Comparison of ENCODE assay signal across 16 cellular contexts in genomic region chr6:6657820-6658217, GRCh38.
DNase-seq lines count a peak whose midpoint lies in the region; ATAC-seq and TF ChIP-seq lines count a peak whose summit lies in the region.
"Had no signal": no experiment of that assay in that cellular context is flagged by ENCODE, and none has a peak within 500 bp of the region (broad histone marks: within the 10 kb centered on the region; RNA-seq: fewer than 3 reads in every experiment).

No MANE protein-coding gene starts in this region.

- H3K27me3 ChIP-seq in dorsolateral prefrontal cortex: no peaks in the 10 kb centered on the region
- no peaks in the 10 kb centered on the region for H3K27me3 ChIP-seq in transverse colon

- peaks cover 49% of the 10 kb centered on the region for H3K36me3 Mint-ChIP-seq in activated naive CD4-positive, alpha-beta T cell treated with anti-CD3 and anti-CD28 coated beads, Interleukin-2, amount 10 ng/mL, durations not matched to agents 7 days and 5 days
- H3K36me3 Mint-ChIP-seq in activated naive CD8-positive, alpha-beta T cell treated with anti-CD3 and anti-CD28 coated beads for 36 hours: peaks cover 28% of the 10 kb centered on the region
- peaks cover 36% of the 10 kb centered on the region for H3K36me3 Mint-ChIP-seq in stimulated activated memory B cell treated with anti-CD40 and anti-IgM and Interleukin-4, amounts not matched to agents 10 μg/mL and 1 μg/mL and 100 μg/mL, for 72 hours

- TF ChIP-seq EP300 in transverse colon (IDR thresholded peaks at IDR 0.05; ENCODE audit: low read depth): no peak

- WGBS in transverse colon (ENCODE audit: low coverage in 1 of 2), 2 donors: 86 to 100% methylated on average over 1 of the region's 1 CpG

- H3K36me3 ChIP-seq in transverse colon: no peaks in the 10 kb centered on the region

- no peak for TF ChIP-seq POLR2A in transverse colon (IDR thresholded peaks at IDR 0.05)

- peaks cover 6% of the 10 kb centered on the region for H3K27me3 Mint-ChIP-seq in activated naive CD4-positive, alpha-beta T cell treated with anti-CD3 and anti-CD28 coated beads, Interleukin-2, amount 10 ng/mL, durations not matched to agents 7 days and 5 days
- H3K27me3 Mint-ChIP-seq in activated naive CD8-positive, alpha-beta T cell treated with anti-CD3 and anti-CD28 coated beads for 36 hours: no peaks in the 10 kb centered on the region
- H3K27me3 Mint-ChIP-seq in stimulated activated memory B cell treated with anti-CD40 and anti-IgM and Interleukin-4, amounts not matched to agents 10 μg/mL and 1 μg/mL and 100 μg/mL, for 72 hours: no peaks in the 10 kb centered on the region

- intact Hi-C loops in dorsolateral prefrontal cortex (cut with DNase I) (no loop called here), transverse colon (cut with DNase I; ENCODE audit: low total_unique reads) (no loop called here)

- ATAC-seq in stimulated activated memory B cell treated with anti-CD40 and anti-IgM and Interleukin-4, amounts not matched to agents 10 μg/mL and 1 μg/mL and 100 μg/mL, for 72 hours: no peak
- ATAC-seq: stimulated activated naive CD8-positive, alpha-beta T cell treated with anti-CD3 and anti-CD28 coated beads, Interleukin-15, Interleukin-2, amounts not matched to agents 100 U/mL and 50 U/mL, for 24 hours had no signal

- H3K4me3 ChIP-seq in dorsolateral prefrontal cortex: no peak overlapping the region
- H3K4me3 ChIP-seq in transverse colon: no peak overlapping the region

- H3K27ac ChIP-seq in dorsolateral prefrontal cortex (peak overlapping the region in 7 of 59 donors; percentile 2 to 69 (median 49)), transverse colon (no peak overlapping the region)

- H3K4me1 Mint-ChIP-seq in activated naive CD4-positive, alpha-beta T cell treated with anti-CD3 and anti-CD28 coated beads, Interleukin-2, amount 10 ng/mL, durations not matched to agents 7 days and 5 days: peaks cover 100% of the 10 kb centered on the region
- peaks cover 82% of the 10 kb centered on the region for H3K4me1 Mint-ChIP-seq in activated naive CD8-positive, alpha-beta T cell treated with anti-CD3 and anti-CD28 coated beads for 36 hours
- H3K4me1 Mint-ChIP-seq in stimulated activated memory B cell treated with anti-CD40 and anti-IgM and Interleukin-4, amounts not matched to agents 10 μg/mL and 1 μg/mL and 100 μg/mL, for 72 hours: peaks cover 51% of the 10 kb centered on the region

- in situ Hi-C loops in transverse colon (cut with MboI; ENCODE audit: low pct_ligation_motif_present in 1 of 4, low pct_unique_long_range_greater_than_20kb in 1 of 4, low sequenced_read_pairs in 3 of 4): loop anchor here in 1 of 4 donors (25.0 kb wide), 1 partner anchor 954 kb away; no protein-coding TSS in a partner anchor

- H3K27ac Mint-ChIP-seq in activated naive CD4-positive, alpha-beta T cell treated with anti-CD3 and anti-CD28 coated beads, Interleukin-2, amount 10 ng/mL, durations not matched to agents 7 days and 5 days: peak overlapping the region; percentile 96
- H3K27ac Mint-ChIP-seq in activated naive CD8-positive, alpha-beta T cell treated with anti-CD3 and anti-CD28 coated beads for 36 hours: peak overlapping the region; percentile 97
- H3K27ac Mint-ChIP-seq in stimulated activated memory B cell treated with anti-CD40 and anti-IgM and Interleukin-4, amounts not matched to agents 10 μg/mL and 1 μg/mL and 100 μg/mL, for 72 hours: peak overlapping the region; percentile 73

- peaks cover 9% of the 10 kb centered on the region for H3K9me3 Mint-ChIP-seq in activated naive CD4-positive, alpha-beta T cell treated with anti-CD3 and anti-CD28 coated beads, Interleukin-2, amount 10 ng/mL, durations not matched to agents 7 days and 5 days
- H3K9me3 Mint-ChIP-seq in activated naive CD8-positive, alpha-beta T cell treated with anti-CD3 and anti-CD28 coated beads for 36 hours: peaks cover 9% of the 10 kb centered on the region
- no peaks in the 10 kb centered on the region for H3K9me3 Mint-ChIP-seq in stimulated activated memory B cell treated with anti-CD40 and anti-IgM and Interleukin-4, amounts not matched to agents 10 μg/mL and 1 μg/mL and 100 μg/mL, for 72 hours

- no peak overlapping the region for H3K4me3 Mint-ChIP-seq in activated naive CD4-positive, alpha-beta T cell treated with anti-CD3 and anti-CD28 coated beads, Interleukin-2, amount 10 ng/mL, durations not matched to agents 7 days and 5 days
- H3K4me3 Mint-ChIP-seq in activated naive CD8-positive, alpha-beta T cell treated with anti-CD3 and anti-CD28 coated beads for 36 hours: no peak overlapping the region
- H3K4me3 Mint-ChIP-seq in stimulated activated memory B cell treated with anti-CD40 and anti-IgM and Interleukin-4, amounts not matched to agents 10 μg/mL and 1 μg/mL and 100 μg/mL, for 72 hours: no peak overlapping the region
- H3K4me3 Mint-ChIP-seq: H9 had no signal

- no peaks in the 10 kb centered on the region for H3K9me3 ChIP-seq in transverse colon

- no peak for DNase-seq in activated naive CD4-positive, alpha-beta T cell treated with anti-CD3 and anti-CD28 coated beads, Interleukin-2, amount 10 ng/mL, durations not matched to agents 7 days and 5 days
- DNase-seq in activated naive CD4-positive, alpha-beta T cell treated with Interleukin-2 at 50 U/mL for 16 hours: no peak
- peak; percentile 19 for DNase-seq in HT1080 (ENCODE audit: low read depth)
- DNase-seq in activated naive CD8-positive, alpha-beta T cell treated with anti-CD3 and anti-CD28 coated beads for 36 hours: no peak
- no peak for DNase-seq in DMS 273 treated with DMSO at 0.1 percent for 48 hours (lab: John Stamatoyannopoulos, UW)
- DNase-seq in dorsolateral prefrontal cortex: no peak
- no peak for DNase-seq in transverse colon
- DNase-seq: activated CD8-positive, alpha-beta memory T cell treated with anti-CD3 and anti-CD28 coated beads for 24 hours; caudate nucleus; effector CD8-positive, alpha-beta T cell; H9; mesenchymal stem cell; NCI-H2029 treated with DMSO at 0.1 percent for 48 hours; NCI-H69; stimulated activated naive CD8-positive, alpha-beta T cell treated with anti-CD3 and anti-CD28 coated beads, Interleukin-15, Interleukin-2, amounts not matched to agents 100 U/mL and 50 U/mL, for 24 hours had no signal

- H3K4me1 ChIP-seq in transverse colon: peaks cover 8 to 17% (median 13%) of the 10 kb centered on the region in 4 donors

- TF ChIP-seq CTCF in dorsolateral prefrontal cortex (IDR thresholded peaks at IDR 0.05 in 54 of 56, conservative IDR thresholded peaks at IDR 0.05 in 2 of 56; ENCODE audit: low read depth in 1 of 56, partially characterized antibody in 56 of 56): no peak
- no peak for TF ChIP-seq CTCF in transverse colon (IDR thresholded peaks at IDR 0.05)

- CTCF ChIA-PET in activated naive CD4-positive, alpha-beta T cell treated with anti-CD3 and anti-CD28 coated beads, Interleukin-2, amount 10 ng/mL, durations not matched to agents 7 days and 5 days (lab: Charles Lee): interaction anchor here (1.1 kb wide), 1 partner anchor 102 kb away, joined by 3 read pairs; no protein-coding TSS in a partner anchor
